Comparison of ENCODE assay signal across 8 cellular contexts in the genomic region with DNA sequence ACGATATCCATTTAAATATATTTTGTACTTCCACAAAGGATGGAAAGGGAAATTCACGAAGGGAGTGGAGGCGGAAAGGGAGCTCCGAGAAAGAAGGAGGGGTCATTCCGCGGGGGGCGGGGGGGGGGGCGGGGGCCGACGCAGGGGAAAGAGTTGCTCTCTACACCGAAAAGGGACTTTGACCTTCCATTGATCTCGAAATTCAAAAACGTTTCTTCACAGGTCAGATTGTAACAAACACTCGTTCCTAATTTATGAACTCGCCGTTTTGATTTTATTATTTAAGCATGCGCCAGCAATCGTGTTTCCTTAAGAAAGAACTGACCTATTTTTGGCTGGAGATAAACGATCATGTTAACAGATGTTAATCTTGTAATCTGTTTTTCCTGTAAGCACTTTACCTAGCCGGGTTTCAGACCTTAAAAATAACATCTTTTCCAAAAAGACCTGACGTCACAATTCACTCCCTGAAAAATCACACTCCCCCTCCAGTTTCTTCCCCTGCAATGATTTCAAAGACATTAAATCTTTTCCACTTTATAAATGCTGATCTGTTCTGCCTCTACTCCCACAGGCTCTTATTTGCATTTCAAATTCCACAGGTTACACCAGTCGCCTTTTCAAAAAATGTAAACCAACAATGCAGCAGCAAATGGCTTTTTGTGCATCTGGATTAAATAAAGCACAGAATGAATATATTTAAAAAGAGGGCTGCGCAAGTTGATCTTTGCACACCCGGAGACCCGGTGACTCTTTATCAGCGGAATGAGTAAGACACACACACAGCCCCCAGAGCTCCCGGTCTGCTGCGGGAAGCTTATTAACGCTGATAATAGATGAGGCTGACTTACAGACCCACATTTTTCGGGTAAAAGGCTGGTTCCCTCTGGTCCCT. TPM values are rescaled to one million over a fixed set of nuclear protein-coding genes. Genes with fewer than 3 reads are reported as not detected.
DNase-seq lines count a peak whose midpoint lies in the region; ATAC-seq and TF ChIP-seq lines count a peak whose summit lies in the region.

No MANE protein-coding gene starts in this region.

- peak overlapping the region; percentile 33 for H3K27ac ChIP-seq in upper lobe of right lung

- POLR2A ChIA-PET in GM10248 (lab: Yijun Ruan, JAX) (interaction anchor here (0.5 to 0.6 kb wide), 2 partner anchors 9 to 1991 kb away, joined by 3 read pairs; no protein-coding TSS in a partner anchor), T-cell (lab: Charles Lee) (interaction anchor here (0.6 to 0.8 kb wide), 3 partner anchors 20 to 128 kb away, joined by 3 to 5 read pairs (median 4); no protein-coding TSS in a partner anchor)

- peak overlapping the region; percentile 49 for H3K4me3 ChIP-seq in LNCaP clone FGC (ENCODE audit: low read depth, low read length)
- H3K4me3 ChIP-seq in endocrine pancreas (ENCODE audit: control insufficient read depth, insufficient read depth, low read length), result peak overlapping the region; percentile 97
- peak overlapping the region; percentile 66 for H3K4me3 ChIP-seq in mononuclear cell (ENCODE audit: low read length)
- peak overlapping the region; percentile 84 for H3K4me3 ChIP-seq in upper lobe of right lung

- CTCF ChIA-PET in GM10248 (lab: Yijun Ruan, JAX) (no interaction called here), T-cell (lab: Charles Lee) (no interaction called here)

- H3K27me3 Mint-ChIP-seq in T-cell, result peaks cover 4 to 40% of the 10 kb centered on the region in 2 donors

- H3K4me1 ChIP-seq in endocrine pancreas (ENCODE audit: control insufficient read depth, insufficient read depth, low read length) (peaks cover 14% of the 10 kb centered on the region), mononuclear cell (ENCODE audit: insufficient read depth, low read length) (peaks cover 46% of the 10 kb centered on the region), upper lobe of right lung (no peaks in the 10 kb centered on the region)

- DNase-seq in GM10248 (ENCODE audit: extremely low spot score), result peak; percentile 70
- DNase-seq in LNCaP clone FGC (ENCODE audit: low read depth), result no peak
- peak in 1 of 34 experiments; percentile 16 for DNase-seq in T-cell
- DNase-seq in upper lobe of right lung, result no peak
- no peak for DNase-seq in SW480 (ENCODE audit: low spot score)

- H3K27me3 ChIP-seq in endocrine pancreas (ENCODE audit: control insufficient read depth, insufficient read depth, low read length) (no peaks in the 10 kb centered on the region), mononuclear cell (ENCODE audit: insufficient read depth, low read length) (no peaks in the 10 kb centered on the region), upper lobe of right lung (no peaks in the 10 kb centered on the region)

- H3K9ac ChIP-seq in endocrine pancreas (ENCODE audit: control insufficient read depth, insufficient read depth, low read length), result peak overlapping the region; percentile 81

- H3K27ac Mint-ChIP-seq in T-cell, result peak overlapping the region; percentile 84 to 90

- peak overlapping the region; percentile 90 to 94 (median 92) for H3K4me3 Mint-ChIP-seq in T-cell

- no peaks in the 10 kb centered on the region for H3K9me3 ChIP-seq in endocrine pancreas (ENCODE audit: control insufficient read depth, low read length)
- H3K9me3 ChIP-seq in mononuclear cell (ENCODE audit: low read depth, low read length), result no peaks in the 10 kb centered on the region
- H3K9me3 ChIP-seq in upper lobe of right lung, result no peaks in the 10 kb centered on the region

- H3K4me1 Mint-ChIP-seq in T-cell, result peaks cover 38 to 49% (median 46%) of the 10 kb centered on the region in 3 donors

- ATAC-seq in GM21723 (IDR thresholded peaks at IDR 0.05; ENCODE audit: unreplicated experiment), result peak; percentile 10
- ATAC-seq in T-cell (replicated peaks in 1 of 4), result peak in 2 of 4 experiments; percentile 1
- peak; percentile 0 for ATAC-seq in upper lobe of right lung

- TF ChIP-seq CTCF in GM10248 (IDR thresholded peaks at IDR 0.05; ENCODE audit: control extremely low read depth, extremely low read depth, low read depth, missing control alignments), result no peak
- no peak for TF ChIP-seq CTCF in LNCaP clone FGC (IDR thresholded peaks at IDR 0.05; ENCODE audit: control insufficient read depth, extremely low read depth, insufficient read depth)
- TF ChIP-seq CTCF in upper lobe of right lung (IDR thresholded peaks at IDR 0.05), result no peak

- intact Hi-C loops in upper lobe of right lung (cut with DNase I), result no loop called here

- no peaks in the 10 kb centered on the region for H3K9me3 Mint-ChIP-seq in T-cell

- H3K36me3 ChIP-seq in endocrine pancreas (ENCODE audit: control insufficient read depth, insufficient read depth, low read length), result no peaks in the 10 kb centered on the region
- no peaks in the 10 kb centered on the region for H3K36me3 ChIP-seq in upper lobe of right lung

- H3K36me3 Mint-ChIP-seq in T-cell, result no peaks in the 10 kb centered on the region

RNA-seq across cellular contexts. Expression of gene ZNF516, which starts 1.6 kb away (rescaled TPM):
- total RNA-seq in T-cell, result 10 to 100 TPM; 22.0 to 31.8 (median 25.7) TPM
- 27.7 TPM for total RNA-seq in mononuclear cell
- 28.0 TPM for total RNA-seq in upper lobe of right lung
